Comparison of ENCODE assay signal across 9 cellular contexts in the genomic region with DNA sequence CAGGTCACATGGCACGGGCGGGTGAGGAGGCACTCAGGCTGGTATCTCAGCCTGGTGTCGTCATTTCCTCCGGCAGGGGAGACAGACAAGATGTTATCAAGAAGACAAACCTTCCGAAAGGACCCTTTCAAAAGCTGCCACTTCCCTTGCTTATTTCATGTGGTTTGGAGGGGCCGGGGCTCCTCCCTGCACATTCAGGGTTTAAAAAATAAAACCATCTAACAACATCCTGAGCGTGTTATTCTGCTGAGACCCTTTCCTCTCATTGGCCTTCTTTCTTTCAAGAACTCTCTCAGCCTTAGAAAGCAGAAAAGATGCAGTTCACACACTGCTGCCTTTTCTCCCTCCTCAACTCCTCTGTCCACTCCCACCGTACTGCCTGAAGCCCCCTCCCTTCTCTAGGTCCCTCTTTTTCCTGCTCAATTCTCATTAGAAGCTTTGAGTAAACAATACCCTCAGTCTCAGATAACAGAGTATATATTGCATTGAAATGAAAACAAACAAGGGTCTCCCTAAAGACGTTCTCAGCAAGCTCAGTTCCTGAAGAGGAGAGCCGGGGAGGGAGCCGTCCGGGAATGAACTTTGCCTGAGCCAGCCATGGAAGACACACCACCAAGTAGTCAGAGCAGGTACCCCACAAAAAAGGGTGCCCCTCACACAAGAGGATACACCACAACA. TPM values are rescaled to one million over a fixed set of nuclear protein-coding genes. Genes with fewer than 3 reads are reported as not detected.
DNase-seq lines count a peak whose midpoint lies in the region; ATAC-seq, FAIRE-seq and TF ChIP-seq lines count a peak whose summit lies in the region.
"Had no signal": no experiment of that assay in that cellular context is flagged by ENCODE, and none has a peak within 500 bp of the region (broad histone marks: within the 10 kb centered on the region; RNA-seq: fewer than 3 reads in every experiment).

No MANE protein-coding gene starts in this region.

- CTCF ChIA-PET in HEK293 (lab: Yijun Ruan, JAX) = interaction anchor here (0.8 to 1.7 kb wide), 6 partner anchors 10 to 264 kb away, joined by 3 to 9 read pairs (median 4); no protein-coding TSS in a partner anchor
- CTCF ChIA-PET in GM12878 (lab: Yijun Ruan, JAX) = interaction anchor here (0.7 to 1.4 kb wide), 7 partner anchors 16 to 232 kb away, joined by 3 to 6 read pairs (median 3); no protein-coding TSS in a partner anchor

- peak; percentile 65 for DNase-seq in Daoy (ENCODE audit: low read depth)
- DNase-seq in T-helper 22 cell (ENCODE audit: low read depth) = peak; percentile 95
- peak; percentile 62 for DNase-seq in GM12878 (ENCODE audit: low read depth, low spot score)
- DNase-seq in naive thymus-derived CD8-positive, alpha-beta T cell = peak; percentile 74 to 98 (median 94)
- DNase-seq in tibial nerve (ENCODE audit: low spot score in 2 of 2) = no peak
- no peak for DNase-seq in dedifferentiated amniotic fluid mesenchymal stem cell (ENCODE audit: extremely low spot score)
- no peak for DNase-seq in cerebellar nuclear complex (lab: John Stamatoyannopoulos, UW)

- no peak for TF ChIP-seq RAD21 in GM12878 (IDR thresholded peaks at IDR 0.05; ENCODE audit: insufficient read depth, low read depth, low read length)

- H3K36me3 ChIP-seq in HEK293 (ENCODE audit: control insufficient read depth in 2 of 2, insufficient read depth in 1 of 2, low read length in 2 of 2) (peaks cover 4 to 78% of the 10 kb centered on the region in 2 experiments; a peak in 2 of 3 replicates), GM12878 (ENCODE audit: control insufficient read depth in 2 of 2, insufficient read depth in 2 of 2, low read length in 1 of 2) (peaks cover 11 to 14% of the 10 kb centered on the region in 2 experiments), tibial nerve (peaks cover 0 to 22% (median 0%) of the 10 kb centered on the region in 3 donors)

- H3K4me1 Mint-ChIP-seq in naive thymus-derived CD8-positive, alpha-beta T cell = peaks cover 36 to 93% (median 92%) of the 10 kb centered on the region in 4 donors

- peak overlapping the region; percentile 89 to 99 (median 98) for H3K27ac Mint-ChIP-seq in naive thymus-derived CD8-positive, alpha-beta T cell

- H2AFZ ChIP-seq in GM12878 (ENCODE audit: control insufficient read depth, low read depth, low read length) = no peak overlapping the region

- POLR2A ChIA-PET in HEK293 (lab: Yijun Ruan, JAX) (interaction anchor here (0.6 to 2.7 kb wide), 16 partner anchors 8 to 298 kb away, joined by 3 to 33 read pairs (median 4); no protein-coding TSS in a partner anchor), GM12878 (lab: Charles Lee) (interaction anchor here (0.6 to 1.7 kb wide), 4 partner anchors 11 to 963 kb away, joined by 3 to 7 read pairs (median 4); partner anchors contain the start of gene SMAD7)
- POLR2A ChIA-PET in naive thymus-derived CD8-positive, alpha-beta T cell (lab: Charles Lee) = interaction anchor here (0.6 to 3.2 kb wide), 10 partner anchors 11 to 106 kb away, joined by 3 to 71 read pairs (median 6); partner anchors contain the start of gene SMAD7

- BruUV-seq in GM12878 (replicated peaks; lab: Mats Ljungman, UMichigan) = no TSS peak

- peak overlapping the region; percentile 99 for H3K27ac ChIP-seq in HEK293 (ENCODE audit: extremely low read depth, low read depth, low read length)
- H3K27ac ChIP-seq in GM12878 (ENCODE audit: control insufficient read depth, insufficient read depth) = peak overlapping the region; percentile 63
- H3K27ac ChIP-seq in tibial nerve = peak overlapping the region in 3 of 4 donors; percentile 62 to 79 (median 67)

- ATAC-seq in GM12878 = peak; percentile 74
- peak; percentile 84 to 89 for ATAC-seq in naive thymus-derived CD8-positive, alpha-beta T cell
- ATAC-seq: HCT116 had no signal

- FAIRE-seq in GM12878 (lab: Jason Lieb, UNC) = no peak

- no peaks in the 10 kb centered on the region for H3K36me3 Mint-ChIP-seq in naive thymus-derived CD8-positive, alpha-beta T cell

- TF ChIP-seq CTCF in HEK293 (tag by site-specific recombination; IDR thresholded peaks at IDR 0.05) = no peak
- TF ChIP-seq CTCF in GM12878 (IDR thresholded peaks at IDR 0.05 in 2 of 3, conservative IDR thresholded peaks at IDR 0.05 in 1 of 3; ENCODE audit: control insufficient read depth in 2 of 3, extremely low read depth in 1 of 3, insufficient read depth in 1 of 3, low read depth in 3 of 3, low read length in 3 of 3) = no peak
- no peak for TF ChIP-seq CTCF in tibial nerve (IDR thresholded peaks at IDR 0.05)

- H3K79me2 ChIP-seq in GM12878 (ENCODE audit: control insufficient read depth, insufficient read depth, low read length) = peaks cover 98% of the 10 kb centered on the region

- H4K20me1 ChIP-seq in GM12878 (ENCODE audit: control insufficient read depth, insufficient read depth) = peaks cover 4% of the 10 kb centered on the region; the same call in 1 of the 2 replicates

- peak overlapping the region; percentile 73 to 88 (median 85) for H3K4me3 Mint-ChIP-seq in naive thymus-derived CD8-positive, alpha-beta T cell

- intact Hi-C loops in GM12878 (cut with micrococcal nuclease; ENCODE audit: unreplicated experiment) = loop anchor here (5.0 kb wide), 1 partner anchor 236 kb away; no protein-coding TSS in a partner anchor

- H3K9me3 ChIP-seq in HEK293 (ENCODE audit: control insufficient read depth, insufficient read depth, low read depth, low read length) (no peaks in the 10 kb centered on the region), GM12878 (replicated peaks; ENCODE audit: control insufficient read depth, insufficient read depth, low read length) (no peaks in the 10 kb centered on the region), tibial nerve (no peaks in the 10 kb centered on the region)

- in situ Hi-C loops in GM12878 (cut with MboI) = loop anchor here (10.0 to 25.0 kb wide), 2 partner anchors 234 to 1346 kb away; partner anchors contain the start of genes CXXC1 and MBD1

- H3K9ac ChIP-seq in GM12878 (ENCODE audit: control insufficient read depth, insufficient read depth, low read length) = peak overlapping the region; percentile 48

- H3K4me3 ChIP-seq in HEK293 (ENCODE audit: low read depth, low read length) = peak overlapping the region; percentile 25
- H3K4me3 ChIP-seq in GM12878 = peak overlapping the region; percentile 35; the same call in 1 of the 2 replicates
- H3K4me3 ChIP-seq in tibial nerve = no peak overlapping the region

- H3K27me3 Mint-ChIP-seq in naive thymus-derived CD8-positive, alpha-beta T cell = peaks cover 0 to 20% (median 0%) of the 10 kb centered on the region in 5 donors

- no peak for TF ChIP-seq EP300 in GM12878 (IDR thresholded peaks at IDR 0.05; ENCODE audit: borderline replicate concordance in 1 of 2, control insufficient read depth in 1 of 2, low read depth in 2 of 2, low read length in 2 of 2)
- no peak for TF ChIP-seq EP300 in tibial nerve (IDR thresholded peaks at IDR 0.05)

- WGBS in GM12878 (ENCODE audit: insufficient coverage, insufficient replicate concordance, low lambda C conversion rate, missing lambda C conversion rate) = 30% methylated on average over 12 of the region's 12 CpGs
- WGBS in tibial nerve, 2 donors = 59 to 63% methylated on average over 12 of the region's 12 CpGs

- H3K27me3 ChIP-seq in GM12878 (replicated peaks in 1 of 2; ENCODE audit: control insufficient read depth in 2 of 2, insufficient read depth in 2 of 2, low read length in 1 of 2) = no peaks in the 10 kb centered on the region
- no peaks in the 10 kb centered on the region for H3K27me3 ChIP-seq in tibial nerve

- no peaks in the 10 kb centered on the region for H3K9me3 Mint-ChIP-seq in naive thymus-derived CD8-positive, alpha-beta T cell

- H3K4me2 ChIP-seq in GM12878 (ENCODE audit: control insufficient read depth, insufficient read depth) = peak overlapping the region; percentile 82

- TF ChIP-seq POLR2A in GM12878 (IDR thresholded peaks at IDR 0.05; ENCODE audit: low read depth, low read length) (no peak), tibial nerve (IDR thresholded peaks at IDR 0.05) (no peak)

- SMC1A ChIA-PET in GM12878 (lab: Charles Lee; ENCODE audit: uncharacterized antibody, unreplicated experiment) = interaction anchor here (0.9 to 2.1 kb wide), 11 partner anchors 10 to 162 kb away, joined by 3 to 9 read pairs (median 4); no protein-coding TSS in a partner anchor

- H3K4me1 ChIP-seq in HEK293 (ENCODE audit: control insufficient read depth, insufficient read depth, low read length) (peaks cover 74% of the 10 kb centered on the region), GM12878 (ENCODE audit: control insufficient read depth, insufficient read depth, low read length) (peaks cover 41% of the 10 kb centered on the region), tibial nerve (peaks cover 4 to 100% (median 64%) of the 10 kb centered on the region in 4 donors)

- RAD21 ChIA-PET in GM12878 (lab: Charles Lee; ENCODE audit: unreplicated experiment) = interaction anchor here (1.3 to 1.5 kb wide), 4 partner anchors 8 to 140 kb away, joined by 4 to 5 read pairs (median 4); no protein-coding TSS in a partner anchor

TF ChIP-seq in GM12878, 131 proteins besides CTCF, POLR2A, EP300 and RAD21 (continues in another document):
- TF ChIP-seq YBX1 (IDR thresholded peaks at IDR 0.05) = no peak
- no peak for TF ChIP-seq GABPA (IDR thresholded peaks at IDR 0.05; ENCODE audit: low read depth)
- TF ChIP-seq SUPT20H (IDR thresholded peaks at IDR 0.05; ENCODE audit: borderline replicate concordance, control insufficient read depth, low read depth, low read length) = no peak
- no peak for TF ChIP-seq TCF12 (IDR thresholded peaks at IDR 0.05; ENCODE audit: low read depth, low read length)
- TF ChIP-seq POLR2AphosphoS2 (IDR thresholded peaks at IDR 0.05; ENCODE audit: low read depth, low read length) = no peak

RNA-seq across cellular contexts. Expression of gene SMAD7, which starts 9.8 kb away (rescaled TPM):
- total RNA-seq in Daoy (2014; rRNA removed; shearing (Covaris generic)) = 27.6 and 39.4 TPM in 2 replicates
- total RNA-seq in GM12878 (2013; cell fraction: nucleolus; rRNA removed) = 36.4 and 43.3 TPM in 2 replicates
- 11.7 and 14.8 TPM in 2 replicates for total RNA-seq in GM12878 (2014; rRNA removed)
- 8.4 and 10.3 TPM in 2 replicates for total RNA-seq in GM12878 (2014; rRNA removed; fragmentation: Illumina TruSeq; extraction: Trizol)
- total RNA-seq in GM12878 (2021) = 13.1 and 14.1 TPM in 2 replicates
- polyA plus RNA-seq in GM12878 (2011; ENCODE audit: low read depth) = 2.7 TPM
- polyA plus RNA-seq in GM12878 (2011; rRNA removed) = 19.0 and 22.5 TPM in 2 replicates
- 24.3 and 24.7 TPM in 2 replicates for polyA plus RNA-seq in GM12878 (2011; cell fraction: cytosol; rRNA removed)
- 34.6 and 47.7 TPM in 2 replicates for polyA plus RNA-seq in GM12878 (2011; cell fraction: nucleus; rRNA removed)
- 7.3 and 8.5 TPM in 2 replicates for polyA plus RNA-seq in GM12878 (2012)
- 4.3 and 6.4 TPM in 2 replicates for polyA plus RNA-seq in GM12878 (2014; fragmentation: Illumina TruSeq; extraction: Trizol)
- 1 to 10 TPM; 1.3 to 1.8 TPM for polyA plus RNA-seq in GM12878 (2014; fragmentation: Nextera tagmentation; extraction: Ambion mirVana)
- polyA plus RNA-seq in GM12878 (2014; rRNA removed) = 8.6 and 9.7 TPM in 2 replicates
- polyA plus RNA-seq in GM12878 (2016; fragmentation: Nextera tagmentation; extraction: Ambion mirVana) = 1 to 10 TPM; 2.0 to 3.8 TPM
- 28.1 and 47.6 TPM in 2 replicates for polyA minus RNA-seq in GM12878 (2011; rRNA and poly(A)+ RNA removed)
- 16.8 and 23.7 TPM in 2 replicates for polyA minus RNA-seq in GM12878 (2011; cell fraction: cytosol; rRNA and poly(A)+ RNA removed)
- polyA minus RNA-seq in GM12878 (2011; cell fraction: nucleus; rRNA and poly(A)+ RNA removed) = 23.5 and 38.0 TPM in 2 replicates
- 10 to 100 TPM; 30.9 to 32.5 TPM for total RNA-seq in naive thymus-derived CD8-positive, alpha-beta T cell
- polyA plus RNA-seq in naive thymus-derived CD8-positive, alpha-beta T cell = 1 to 10 TPM; 2.3 to 4.9 (median 4.8) TPM
- total RNA-seq in tibial nerve = 10 to 100 TPM; 34.3 to 56.8 (median 35.6) TPM

Comparison
In these comparisons a context has a peak if more than half of its experiments do, and no peak if none do; other contexts are left out.
1. DNase-seq: peak in Daoy (single experiment), T-helper 22 cell (single experiment), GM12878 (single experiment) and naive thymus-derived CD8-positive, alpha-beta T cell (10 of 10); none in tibial nerve (0 of 2), dedifferentiated amniotic fluid mesenchymal stem cell (single experiment) and cerebellar nuclear complex (0 of 2).
2. H3K4me3 ChIP-seq: peak in HEK293 (single experiment) and GM12878 (single experiment); none in tibial nerve (0 of 4).
3. Peak in every context shown above with its lines, with median percentiles within 50 percentile points of each other: H3K27ac ChIP-seq.